ENCODE assay signal across 10 cellular contexts in the genomic region with DNA sequence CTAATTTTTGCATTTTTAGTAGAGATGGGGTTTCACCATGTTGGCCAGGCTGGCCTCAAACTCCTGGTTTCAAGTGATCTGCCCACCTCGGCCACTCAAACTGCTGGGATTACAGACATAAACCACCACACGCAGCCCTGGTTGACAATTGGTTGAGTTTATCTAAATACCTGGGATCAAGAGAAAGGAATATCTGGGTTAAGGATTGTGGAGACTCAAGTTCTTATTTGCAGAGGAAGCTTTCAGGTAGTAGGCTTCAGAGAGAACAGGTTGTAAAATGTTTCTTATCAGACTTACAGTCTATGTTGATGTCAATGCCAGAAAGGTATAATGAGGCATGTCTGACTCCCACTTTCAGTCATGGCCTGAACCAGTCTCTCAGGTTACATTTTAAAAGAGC. TPM values are rescaled to one million over a fixed set of nuclear protein-coding genes. Genes with fewer than 3 reads are reported as not detected.
"Had no signal": no experiment of that assay in that cellular context is flagged by ENCODE, and none has a peak within 500 bp of the region (broad histone marks: within the 10 kb centered on the region; RNA-seq: fewer than 3 reads in every experiment).

No MANE protein-coding gene starts in this region.

- H3K4me3 ChIP-seq: GM23338, HAP-1 had no signal

- DNase-seq: H7, HFFc6, KBM-7 had no signal

- H3K4me3 Mint-ChIP-seq: GM23338, HFFc6, IgD-negative memory B cell had no signal

- H3K9me3 ChIP-seq: HAP-1 had no signal

- H3K27ac Mint-ChIP-seq: GM23338, HFFc6 had no signal

- H3K27ac ChIP-seq: HL-60 had no signal

- H3K4me2 ChIP-seq: GM23338 had no signal

- H2AFZ ChIP-seq: GM23338 had no signal

- H3K36me3 ChIP-seq: HAP-1 had no signal

- H3K4me1 ChIP-seq: HAP-1 had no signal

RNA-seq across cellular contexts. Expression of gene PLAC9, which starts 59.9 kb away (rescaled TPM):
- total RNA-seq: H4, HepG2, HT1080 had no signal
- polyA plus RNA-seq: HepG2, IgD-negative memory B cell had no signal
